ENCODE assay signal across 8 cellular contexts in the genomic region with DNA sequence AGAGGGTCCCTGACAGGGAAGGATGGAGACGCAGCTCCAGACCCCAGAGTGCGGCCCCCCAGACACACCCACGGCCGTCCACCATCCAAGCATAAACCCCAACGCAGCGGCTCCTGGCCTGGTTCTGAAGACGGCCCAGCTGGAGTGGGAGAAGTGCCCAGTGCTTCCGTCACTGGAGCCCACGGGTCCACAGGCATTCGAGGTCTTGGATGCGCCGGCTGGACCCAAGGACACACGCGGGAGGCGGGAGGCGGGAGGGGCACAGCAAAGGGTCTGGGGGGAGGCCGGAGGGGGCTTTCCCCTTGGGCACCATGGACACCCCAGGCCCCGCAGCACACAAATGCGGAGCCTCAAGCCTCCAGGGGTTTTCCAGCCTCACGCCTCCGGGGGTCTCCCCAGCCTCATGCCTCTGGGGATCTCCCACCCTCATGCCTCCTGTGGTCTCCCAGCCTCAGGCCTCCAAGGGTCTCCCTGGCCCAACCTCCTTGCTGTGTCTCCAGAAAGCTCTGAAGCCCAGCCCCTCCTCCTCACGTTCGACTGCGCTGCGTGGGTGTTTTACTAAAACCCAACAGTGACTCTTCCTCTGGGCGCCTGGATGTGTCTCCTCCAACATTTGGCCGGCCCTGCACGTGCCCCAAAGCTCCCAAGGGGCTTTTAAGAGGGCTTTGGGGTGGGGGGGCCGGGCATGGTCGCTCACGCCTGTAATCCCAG. TPM values are rescaled to one million over a fixed set of nuclear protein-coding genes. Genes with fewer than 3 reads are reported as not detected.
A peak's percentile ranks its signal among the peaks of the same experiment; 100 is the strongest.
DNase-seq lines count a peak whose midpoint lies in the region; ATAC-seq, FAIRE-seq and TF ChIP-seq lines count a peak whose summit lies in the region.
"Had no signal": no experiment of that assay in that cellular context is flagged by ENCODE, and none has a peak within 500 bp of the region (broad histone marks: within the 10 kb centered on the region; RNA-seq: fewer than 3 reads in every experiment).

No MANE protein-coding gene starts in this region.

- H3K9me3 ChIP-seq in HUES64 (ENCODE audit: insufficient read depth, low read depth, low read length) (no peaks in the 10 kb centered on the region), colonic mucosa (no peaks in the 10 kb centered on the region), HepG2 (ENCODE audit: low read length) (no peaks in the 10 kb centered on the region), tibial artery (no peaks in the 10 kb centered on the region)
- H3K9me3 ChIP-seq: mucosa of descending colon had no signal

- H3K27me3 ChIP-seq in HUES64 (ENCODE audit: insufficient read depth, low read length) = 0 out of 2 replicates have a peak, but pooled peaks cover 7% of the 10 kb centered on the region
- no peaks in the 10 kb centered on the region for H3K27me3 ChIP-seq in colonic mucosa
- no peaks in the 10 kb centered on the region for H3K27me3 ChIP-seq in HepG2 (ENCODE audit: control insufficient read depth in 1 of 2, insufficient read depth in 2 of 2, low read length in 2 of 2)
- no peaks in the 10 kb centered on the region for H3K27me3 ChIP-seq in tibial artery

- no peak for TF ChIP-seq CTCF in colonic mucosa (IDR thresholded peaks at IDR 0.05)
- no peak for TF ChIP-seq CTCF in HepG2 (CRISPR knock-in tag; IDR thresholded peaks at IDR 0.05)
- no peak for TF ChIP-seq CTCF in tibial artery (IDR thresholded peaks at IDR 0.05)

- CTCF ChIA-PET in HepG2 (lab: Yijun Ruan, JAX; ENCODE audit: low intra/inter-chr PET ratio, low total read pairs) = interaction anchor here (1.2 to 1.3 kb wide), 2 partner anchors 113 to 120 kb away, joined by 3 to 7 read pairs; no protein-coding TSS in a partner anchor

- in situ Hi-C loops in HepG2 (cut with HindIII; ENCODE audit: extremely low pct_ligation_motif_present, low pct_unique_long_range_greater_than_20kb) = loop anchor here (5.0 kb wide), 1 partner anchor 115 kb away; no protein-coding TSS in a partner anchor

- H3K27ac ChIP-seq in HUES64 (ENCODE audit: low read depth, low read length) (no peak overlapping the region), colonic mucosa (no peak overlapping the region), HepG2 (ENCODE audit: extremely low read length, insufficient read depth, low read length) (no peak overlapping the region), tibial artery (peak overlapping the region; percentile 49 to 63)

- peak overlapping the region; percentile 53 for H3K4me3 ChIP-seq in HUES64 (ENCODE audit: low read length)
- peak overlapping the region; percentile 34 for H3K4me3 ChIP-seq in colonic mucosa
- H3K4me3 ChIP-seq in HepG2 (replicated peaks in 1 of 3; ENCODE audit: insufficient read depth in 1 of 3, low read depth in 2 of 3, low read length in 3 of 3) = peak overlapping the region in 2 of 3 experiments; percentile 50 to 69; a peak in 3 of 6 replicates
- peak overlapping the region; percentile 38 to 48 for H3K4me3 ChIP-seq in tibial artery
- H3K4me3 ChIP-seq: mucosa of descending colon had no signal

- no peak overlapping the region for H2AFZ ChIP-seq in HepG2 (ENCODE audit: low read length)

- no peak overlapping the region for H3K9ac ChIP-seq in HUES64 (ENCODE audit: low read depth, low read length)
- H3K9ac ChIP-seq in colonic mucosa (ENCODE audit: low read depth in 2 of 2, low read length in 2 of 2) = peak overlapping the region; percentile 63 to 87
- peak overlapping the region; percentile 52; the same call in 1 of the 2 replicates for H3K9ac ChIP-seq in HepG2 (ENCODE audit: insufficient read depth, low read depth, low read length)

- no peaks in the 10 kb centered on the region for H3K36me3 ChIP-seq in HUES64 (ENCODE audit: insufficient read depth, low read length)
- no peaks in the 10 kb centered on the region for H3K36me3 ChIP-seq in colonic mucosa
- no peaks in the 10 kb centered on the region for H3K36me3 ChIP-seq in HepG2 (replicated peaks in 1 of 2; ENCODE audit: control insufficient read depth in 1 of 2, insufficient read depth in 2 of 2, low read length in 2 of 2)
- no peaks in the 10 kb centered on the region for H3K36me3 ChIP-seq in tibial artery

- TF ChIP-seq EP300 in HepG2 (IDR thresholded peaks at IDR 0.05; ENCODE audit: low read depth in 2 of 2, low read length in 2 of 2) (no peak), HepG2 (CRISPR knock-in tag; IDR thresholded peaks at IDR 0.05; ENCODE audit: borderline replicate concordance) (no peak)

- peak overlapping the region; percentile 78 for H3K4me2 ChIP-seq in HepG2 (ENCODE audit: low read depth, low read length)

- 76% methylated on average over 31 of the region's 31 CpGs for WGBS in HUES64
- WGBS in HepG2 (ENCODE audit: low lambda C conversion rate) = 76% methylated on average over 19 of the region's 31 CpGs

- POLR2A ChIA-PET in HepG2 (lab: Yijun Ruan, JAX) = no interaction called here

- no TSS peak for BruUV-seq in HepG2 (replicated peaks; lab: Mats Ljungman, UMichigan)

- DNase-seq in colonic mucosa = no peak
- no peak for DNase-seq in HepG2 (ENCODE audit: low spot score)
- no peak for DNase-seq in tibial artery
- no peak for DNase-seq in NCI-H748 (lab: John Stamatoyannopoulos, UW; ENCODE audit: unreplicated experiment)
- no peak for DNase-seq in activated CD4-positive, alpha-beta T cell treated with anti-CD3 and anti-CD28 coated beads, Interleukin-2, amount 50 U/mL, for 48 hours

- no peaks in the 10 kb centered on the region for H4K20me1 ChIP-seq in HepG2 (ENCODE audit: insufficient read depth, low read length)

- no peak for TF ChIP-seq POLR2A in HepG2 (IDR thresholded peaks at IDR 0.05; ENCODE audit: insufficient read depth in 1 of 2, low read depth in 2 of 2, low read length in 2 of 2)

- H3K4me1 ChIP-seq in HUES64 (ENCODE audit: insufficient read depth, low read length) (peaks cover 5% of the 10 kb centered on the region; the same call in 1 of the 2 replicates), colonic mucosa (peaks cover 26% of the 10 kb centered on the region), HepG2 (ENCODE audit: insufficient read depth, low read length) (peaks cover 18% of the 10 kb centered on the region), tibial artery (peaks cover 0 to 56% (median 34%) of the 10 kb centered on the region in 4 donors)

- no peak for FAIRE-seq in HepG2 (lab: Jason Lieb, UNC)

- H3K79me2 ChIP-seq in HepG2 (ENCODE audit: insufficient read depth, low read length) = no peaks in the 10 kb centered on the region

- ATAC-seq in HepG2 = no peak; the same call in 2 of the 3 replicates
- no peak for ATAC-seq in GM21825 (IDR thresholded peaks at IDR 0.05; ENCODE audit: unreplicated experiment)

- intact Hi-C loops in colonic mucosa (cut with DNase I) = loop anchor here (2.0 to 5.0 kb wide), 2 partner anchors 105 to 121 kb away; partner anchors contain the start of gene NRARP
- intact Hi-C loops in HepG2 (cut with micrococcal nuclease; ENCODE audit: unreplicated experiment) = loop anchor here (10.0 kb wide), 1 partner anchor 103 kb away; the partner anchor contains the start of gene NRARP
- intact Hi-C loops in tibial artery (cut with DNase I; ENCODE audit: low total_unique reads) = no loop called here

- no peak for TF ChIP-seq RAD21 in HepG2 (CRISPR knock-in tag; IDR thresholded peaks at IDR 0.05)

RNA-seq across cellular contexts. Expression of gene EXD3, which starts 15.2 kb away (rescaled TPM):
- 4.1 TPM for polyA plus RNA-seq in HUES64 (2013, experiment 1 of 2)
- polyA plus RNA-seq in HUES64 (2013, experiment 2 of 2) = 6.3 TPM
- total RNA-seq in colonic mucosa = 10 to 100 TPM; 34.9 to 36.4 TPM
- 1.3 and 2.7 TPM in 2 replicates for total RNA-seq in HepG2 (2016; rRNA removed; fragmentation: Illumina TruSeq; extraction: Trizol)
- total RNA-seq in HepG2 (2016; cell fraction: cytosol; rRNA removed; fragmentation: Illumina TruSeq; extraction: Trizol; ENCODE audit: low read depth) = 1.1 and 1.7 TPM in 2 replicates
- total RNA-seq in HepG2 (2016; cell fraction: insoluble cytoplasmic fraction; rRNA removed; fragmentation: Illumina TruSeq; extraction: Trizol) = 1.3 and 3.1 TPM in 2 replicates
- 1.6 and 2.4 TPM in 2 replicates for total RNA-seq in HepG2 (2016; cell fraction: membrane; rRNA removed; fragmentation: Illumina TruSeq; extraction: Trizol)
- total RNA-seq in HepG2 (2016; cell fraction: nucleus; rRNA removed; fragmentation: Illumina TruSeq; extraction: Trizol) = 3.0 and 3.1 TPM in 2 replicates
- polyA plus RNA-seq in HepG2 (2011; rRNA removed) = 4.8 and 9.1 TPM in 2 replicates
- polyA plus RNA-seq in HepG2 (2011; cell fraction: cytosol; rRNA removed) = 1.6 and 3.2 TPM in 2 replicates
- 82.5 and 82.6 TPM in 2 replicates for polyA plus RNA-seq in HepG2 (2011; cell fraction: nucleus; rRNA removed)
- polyA plus RNA-seq in HepG2 (2012) = 4.7 and 9.6 TPM in 2 replicates
- 3.8 and 4.6 TPM in 2 replicates for polyA plus RNA-seq in HepG2 (2016; cell fraction: cytosol; fragmentation: Illumina TruSeq; extraction: Trizol; ENCODE audit: low read depth)
- polyA plus RNA-seq in HepG2 (2016; cell fraction: insoluble cytoplasmic fraction; fragmentation: Illumina TruSeq; extraction: Trizol; ENCODE audit: low read depth) = 2.3 and 2.8 TPM in 2 replicates
- polyA plus RNA-seq in HepG2 (2016; cell fraction: membrane; fragmentation: Illumina TruSeq; extraction: Trizol; ENCODE audit: low read depth) = 5.3 and 6.7 TPM in 2 replicates
- 8.9 and 9.7 TPM in 2 replicates for polyA plus RNA-seq in HepG2 (2016; cell fraction: nucleus; fragmentation: Illumina TruSeq; extraction: Trizol; ENCODE audit: insufficient read depth, low read depth)
- 3.4 and 4.2 TPM in 2 replicates for polyA minus RNA-seq in HepG2 (2011; rRNA and poly(A)+ RNA removed; ENCODE audit: low replicate concordance)
- polyA minus RNA-seq in HepG2 (2011; cell fraction: cytosol; rRNA and poly(A)+ RNA removed) = 0.62 and 2.6 TPM in 2 replicates
- polyA minus RNA-seq in HepG2 (2011; cell fraction: nucleus; rRNA and poly(A)+ RNA removed) = 6.6 and 9.0 TPM in 2 replicates

RNA-seq across cellular contexts. Expression of gene NOXA1, which starts 15.4 kb away (rescaled TPM):
- polyA plus RNA-seq in HUES64 (2013, experiment 1 of 2) = 0.25 TPM
- 0.32 TPM for polyA plus RNA-seq in HUES64 (2013, experiment 2 of 2)
- total RNA-seq in colonic mucosa (10 to 100 TPM; 27.5 to 29.3 TPM), HepG2 (2016; rRNA removed; fragmentation: Illumina TruSeq; extraction: Trizol) (0.63 and 1.2 TPM in 2 replicates)
- 0.81 and 1.1 TPM in 2 replicates for total RNA-seq in HepG2 (2016; cell fraction: cytosol; rRNA removed; fragmentation: Illumina TruSeq; extraction: Trizol; ENCODE audit: low read depth)
- total RNA-seq in HepG2 (2016; cell fraction: insoluble cytoplasmic fraction; rRNA removed; fragmentation: Illumina TruSeq; extraction: Trizol) = 0.82 and 1.9 TPM in 2 replicates
- total RNA-seq in HepG2 (2016; cell fraction: membrane; rRNA removed; fragmentation: Illumina TruSeq; extraction: Trizol) = 0.46 and 1.00 TPM in 2 replicates
- 1.6 and 2.0 TPM in 2 replicates for total RNA-seq in HepG2 (2016; cell fraction: nucleus; rRNA removed; fragmentation: Illumina TruSeq; extraction: Trizol)
- polyA plus RNA-seq in HepG2 (2011; rRNA removed) = 0.78 and 2.1 TPM in 2 replicates
- polyA plus RNA-seq in HepG2 (2011; cell fraction: cytosol; rRNA removed) = 0.53 and 1.0 TPM in 2 replicates
- polyA plus RNA-seq in HepG2 (2011; cell fraction: nucleus; rRNA removed) = 17.1 and 17.5 TPM in 2 replicates
- 0.76 and 1.0 TPM in 2 replicates for polyA plus RNA-seq in HepG2 (2012)
- 0.60 and 0.67 TPM in 2 replicates for polyA plus RNA-seq in HepG2 (2016; cell fraction: cytosol; fragmentation: Illumina TruSeq; extraction: Trizol; ENCODE audit: low read depth)
- 0.39 and 0.46 TPM in 2 replicates for polyA plus RNA-seq in HepG2 (2016; cell fraction: insoluble cytoplasmic fraction; fragmentation: Illumina TruSeq; extraction: Trizol; ENCODE audit: low read depth)
- polyA plus RNA-seq in HepG2 (2016; cell fraction: membrane; fragmentation: Illumina TruSeq; extraction: Trizol; ENCODE audit: low read depth) = 0.44 and 0.56 TPM in 2 replicates
- 3.7 and 3.8 TPM in 2 replicates for polyA plus RNA-seq in HepG2 (2016; cell fraction: nucleus; fragmentation: Illumina TruSeq; extraction: Trizol; ENCODE audit: insufficient read depth, low read depth)
- polyA minus RNA-seq in HepG2 (2011; rRNA and poly(A)+ RNA removed; ENCODE audit: low replicate concordance) = 0.44 and 0.61 TPM in 2 replicates
- polyA minus RNA-seq in HepG2 (2011; cell fraction: cytosol; rRNA and poly(A)+ RNA removed) = 0.44 TPM in 1 of 2 replicates, not detected in the other
- 1.8 and 3.4 TPM in 2 replicates for polyA minus RNA-seq in HepG2 (2011; cell fraction: nucleus; rRNA and poly(A)+ RNA removed)

RNA-seq across cellular contexts. Expression of gene ENTPD8, which starts 33.4 kb away (rescaled TPM):
- 0.25 TPM for polyA plus RNA-seq in HUES64 (2013, experiment 1 of 2)
- 0.19 TPM for polyA plus RNA-seq in HUES64 (2013, experiment 2 of 2)
- 10 to 100 TPM; 48.3 to 72.0 TPM for total RNA-seq in colonic mucosa
- 0.21 and 0.44 TPM in 2 replicates for total RNA-seq in HepG2 (2016; rRNA removed; fragmentation: Illumina TruSeq; extraction: Trizol)
- total RNA-seq in HepG2 (2016; cell fraction: cytosol; rRNA removed; fragmentation: Illumina TruSeq; extraction: Trizol; ENCODE audit: low read depth) = 0.09 and 0.20 TPM in 2 replicates
- total RNA-seq in HepG2 (2016; cell fraction: insoluble cytoplasmic fraction; rRNA removed; fragmentation: Illumina TruSeq; extraction: Trizol) = 0.33 and 0.43 TPM in 2 replicates
- 0.21 and 0.37 TPM in 2 replicates for total RNA-seq in HepG2 (2016; cell fraction: membrane; rRNA removed; fragmentation: Illumina TruSeq; extraction: Trizol)
- total RNA-seq in HepG2 (2016; cell fraction: nucleus; rRNA removed; fragmentation: Illumina TruSeq; extraction: Trizol) = 0.28 and 0.34 TPM in 2 replicates
- polyA plus RNA-seq in HepG2 (2011; rRNA removed) = 0.26 and 0.38 TPM in 2 replicates
- 0.21 and 0.30 TPM in 2 replicates for polyA plus RNA-seq in HepG2 (2011; cell fraction: cytosol; rRNA removed)
- 3.0 and 3.2 TPM in 2 replicates for polyA plus RNA-seq in HepG2 (2011; cell fraction: nucleus; rRNA removed)
- polyA plus RNA-seq in HepG2 (2012) = 0.35 and 0.44 TPM in 2 replicates
- 0.05 and 0.14 TPM in 2 replicates for polyA plus RNA-seq in HepG2 (2016; cell fraction: cytosol; fragmentation: Illumina TruSeq; extraction: Trizol; ENCODE audit: low read depth)
- 0.25 TPM in 1 of 2 replicates, not detected in the other for polyA plus RNA-seq in HepG2 (2016; cell fraction: insoluble cytoplasmic fraction; fragmentation: Illumina TruSeq; extraction: Trizol; ENCODE audit: low read depth)
- 0.08 and 0.15 TPM in 2 replicates for polyA plus RNA-seq in HepG2 (2016; cell fraction: membrane; fragmentation: Illumina TruSeq; extraction: Trizol; ENCODE audit: low read depth)
- polyA plus RNA-seq in HepG2 (2016; cell fraction: nucleus; fragmentation: Illumina TruSeq; extraction: Trizol; ENCODE audit: insufficient read depth, low read depth) = 0.79 and 0.97 TPM in 2 replicates
- 0.26 TPM in 1 of 2 replicates, not detected in the other for polyA minus RNA-seq in HepG2 (2011; rRNA and poly(A)+ RNA removed; ENCODE audit: low replicate concordance)
- polyA minus RNA-seq in HepG2 (2011; cell fraction: cytosol; rRNA and poly(A)+ RNA removed) = not detected in 2 replicates
- 0.26 and 0.37 TPM in 2 replicates for polyA minus RNA-seq in HepG2 (2011; cell fraction: nucleus; rRNA and poly(A)+ RNA removed)

RNA-seq across cellular contexts. Expression of gene NSMF, which starts 51.4 kb away (rescaled TPM):
- 41.1 TPM for polyA plus RNA-seq in HUES64 (2013, experiment 1 of 2)
- 46.5 TPM for polyA plus RNA-seq in HUES64 (2013, experiment 2 of 2)
- total RNA-seq in colonic mucosa (10 to 100 TPM; 33.7 to 47.8 TPM), HepG2 (2016; rRNA removed; fragmentation: Illumina TruSeq; extraction: Trizol) (38.3 and 44.3 TPM in 2 replicates)
- 35.6 and 45.0 TPM in 2 replicates for total RNA-seq in HepG2 (2016; cell fraction: cytosol; rRNA removed; fragmentation: Illumina TruSeq; extraction: Trizol; ENCODE audit: low read depth)
- total RNA-seq in HepG2 (2016; cell fraction: insoluble cytoplasmic fraction; rRNA removed; fragmentation: Illumina TruSeq; extraction: Trizol) = 31.9 and 43.2 TPM in 2 replicates
- 88.7 and 95.2 TPM in 2 replicates for total RNA-seq in HepG2 (2016; cell fraction: membrane; rRNA removed; fragmentation: Illumina TruSeq; extraction: Trizol)
- total RNA-seq in HepG2 (2016; cell fraction: nucleus; rRNA removed; fragmentation: Illumina TruSeq; extraction: Trizol) = 47.8 and 56.5 TPM in 2 replicates
- polyA plus RNA-seq in HepG2 (2011; rRNA removed) = 183 and 271 TPM in 2 replicates
- polyA plus RNA-seq in HepG2 (2011; cell fraction: cytosol; rRNA removed) = 147 and 184 TPM in 2 replicates
- polyA plus RNA-seq in HepG2 (2011; cell fraction: nucleus; rRNA removed) = 1,153 and 1,227 TPM in 2 replicates
- polyA plus RNA-seq in HepG2 (2012) = 143 and 184 TPM in 2 replicates
- polyA plus RNA-seq in HepG2 (2016; cell fraction: cytosol; fragmentation: Illumina TruSeq; extraction: Trizol; ENCODE audit: low read depth) = 80.1 and 97.0 TPM in 2 replicates
- 62.3 and 80.0 TPM in 2 replicates for polyA plus RNA-seq in HepG2 (2016; cell fraction: insoluble cytoplasmic fraction; fragmentation: Illumina TruSeq; extraction: Trizol; ENCODE audit: low read depth)
- 159 and 160 TPM in 2 replicates for polyA plus RNA-seq in HepG2 (2016; cell fraction: membrane; fragmentation: Illumina TruSeq; extraction: Trizol; ENCODE audit: low read depth)
- 179 and 193 TPM in 2 replicates for polyA plus RNA-seq in HepG2 (2016; cell fraction: nucleus; fragmentation: Illumina TruSeq; extraction: Trizol; ENCODE audit: insufficient read depth, low read depth)
- polyA minus RNA-seq in HepG2 (2011; rRNA and poly(A)+ RNA removed; ENCODE audit: low replicate concordance) = 64.9 and 155 TPM in 2 replicates
- polyA minus RNA-seq in HepG2 (2011; cell fraction: cytosol; rRNA and poly(A)+ RNA removed) = 76.5 and 105 TPM in 2 replicates
- 147 and 159 TPM in 2 replicates for polyA minus RNA-seq in HepG2 (2011; cell fraction: nucleus; rRNA and poly(A)+ RNA removed)

Comparison
In these comparisons a context has a peak if more than half of its experiments do, and no peak if none do; other contexts are left out.
1. H3K27ac ChIP-seq: peak in tibial artery (2 of 2); none in HUES64 (single experiment), colonic mucosa (single experiment) and HepG2 (single experiment).
2. RNA of gene NOXA1, which starts 15.4 kb away (total RNA-seq): 27.5 to 29.3 TPM in colonic mucosa; 0.46 to 2.0 TPM in HepG2; every median in the first group is over 4 times any median in the second.
3. RNA of gene ENTPD8, which starts 33.4 kb away (total RNA-seq): 48.3 to 72.0 TPM in colonic mucosa; 0.09 to 0.44 TPM in HepG2; every median in the first group is over 10 times any median in the second.
4. Peak in every context shown above with its lines, with median percentiles within 50 percentile points of each other: H3K4me3 ChIP-seq.